Comparison of ENCODE assay signal across 8 cellular contexts in genomic region chr12:67592228-67593011, GRCh38. TPM values are rescaled to one million over a fixed set of nuclear protein-coding genes. Genes with fewer than 3 reads are reported as not detected.
A peak's percentile ranks its signal among the peaks of the same experiment; 100 is the strongest.
DNase-seq lines count a peak whose midpoint lies in the region; FAIRE-seq and TF ChIP-seq lines count a peak whose summit lies in the region.

No MANE protein-coding gene starts in this region.

- no peak for TF ChIP-seq CTCF in HFFc6 (IDR thresholded peaks at IDR 0.05)
- TF ChIP-seq CTCF in bronchial epithelial cell (IDR thresholded peaks at IDR 0.05; ENCODE audit: insufficient read depth, low read length, severe bottlenecking), result no peak
- TF ChIP-seq CTCF in nephron (IDR thresholded peaks at IDR 0.05; ENCODE audit: unreplicated experiment in 3 of 3), result no peak
- no peak for TF ChIP-seq CTCF in WERI-Rb-1 (IDR thresholded peaks at IDR 0.05; ENCODE audit: low read depth, low read length)

- DNase-seq in NCI-H510A treated with DMSO at 0.1 percent for 48 hours (lab: John Stamatoyannopoulos, UW) (peak; percentile 76), NCI-H510A (lab: John Stamatoyannopoulos, UW) (no peak), HFFc6 (peak; percentile 23), NCI-H2029 treated with DMSO at 0.1 percent for 48 hours (lab: John Stamatoyannopoulos, UW) (peak; percentile 84), bronchial epithelial cell (ENCODE audit: low read depth) (peak; percentile 48), WERI-Rb-1 (no peak)
- no peak for DNase-seq in stimulated activated CD4-positive, alpha-beta T cell treated with anti-CD3 and anti-CD28 coated beads, Interleukin-12 subunit alpha, Interleukin-12 subunit beta, amount 100 ng/mL, for 4 hours

- H3K4me3 Mint-ChIP-seq in HFFc6 (peak overlapping the region; percentile 72), nephron (no peak overlapping the region)

- H3K4me1 Mint-ChIP-seq in HFFc6 (ENCODE audit: low read depth), result peaks cover 41% of the 10 kb centered on the region
- H3K4me1 Mint-ChIP-seq in nephron, result peaks cover 22% of the 10 kb centered on the region

- no peaks in the 10 kb centered on the region for H3K9me3 Mint-ChIP-seq in HFFc6
- no peaks in the 10 kb centered on the region for H3K9me3 Mint-ChIP-seq in nephron

- no peak overlapping the region for H3K27ac ChIP-seq in WERI-Rb-1

- H3K36me3 ChIP-seq in bronchial epithelial cell (ENCODE audit: control insufficient read depth, insufficient read depth, low read length) (no peaks in the 10 kb centered on the region), WERI-Rb-1 (no peaks in the 10 kb centered on the region)

- no peak for FAIRE-seq in bronchial epithelial cell (lab: Jason Lieb, UNC)

- H3K36me3 Mint-ChIP-seq in HFFc6 (ENCODE audit: low read depth), result no peaks in the 10 kb centered on the region
- H3K36me3 Mint-ChIP-seq in nephron (ENCODE audit: low read depth), result no peaks in the 10 kb centered on the region

- H3K9me3 ChIP-seq in WERI-Rb-1 (ENCODE audit: severe bottlenecking), result peaks cover 1% of the 10 kb centered on the region

- H3K4me3 ChIP-seq in bronchial epithelial cell (ENCODE audit: low read depth, low read length) (no peak overlapping the region), WERI-Rb-1 (ENCODE audit: low read depth, low read length) (no peak overlapping the region)

- H3K27me3 Mint-ChIP-seq in HFFc6 (ENCODE audit: insufficient read depth) (peaks cover 3% of the 10 kb centered on the region; the same call in 1 of the 2 replicates), nephron (ENCODE audit: low read depth) (peaks cover 12% of the 10 kb centered on the region)

- no peaks in the 10 kb centered on the region for H3K27me3 ChIP-seq in bronchial epithelial cell (ENCODE audit: control insufficient read depth, insufficient read depth, low read length)
- no peaks in the 10 kb centered on the region for H3K27me3 ChIP-seq in WERI-Rb-1 (ENCODE audit: insufficient read depth, low read depth, severe bottlenecking)

- H3K27ac Mint-ChIP-seq in HFFc6 (peak overlapping the region; percentile 4; the same call in 1 of the 2 replicates), nephron (peak overlapping the region; percentile 31 to 55 (median 42))

RNA-seq across cellular contexts. Expression of gene DYRK2, which starts 56.1 kb away (rescaled TPM):
- total RNA-seq in HFFc6 (2021; fragmentation: NEBNext Ultra II Directional; extraction: Animal tissue kit (Norgen Biotek cat#: 25700)), result 10 to 100 TPM; 30.4 to 40.1 (median 31.6) TPM
- 17.6 and 23.8 TPM in 2 replicates for total RNA-seq in bronchial epithelial cell

Comparison
In these comparisons a context has a peak if more than half of its experiments do, and no peak if none do; other contexts are left out.
1. DNase-seq: peak in NCI-H510A treated with DMSO at 0.1 percent for 48 hours (single experiment), HFFc6 (single experiment), NCI-H2029 treated with DMSO at 0.1 percent for 48 hours (single experiment) and bronchial epithelial cell (single experiment); none in NCI-H510A (single experiment), stimulated activated CD4-positive, alpha-beta T cell treated with anti-CD3 and anti-CD28 coated beads, Interleukin-12 subunit alpha, Interleukin-12 subunit beta, amount 100 ng/mL, for 4 hours (single experiment) and WERI-Rb-1 (single experiment).